33 cellular contexts compared by ENCODE assay signal in the genomic region with DNA sequence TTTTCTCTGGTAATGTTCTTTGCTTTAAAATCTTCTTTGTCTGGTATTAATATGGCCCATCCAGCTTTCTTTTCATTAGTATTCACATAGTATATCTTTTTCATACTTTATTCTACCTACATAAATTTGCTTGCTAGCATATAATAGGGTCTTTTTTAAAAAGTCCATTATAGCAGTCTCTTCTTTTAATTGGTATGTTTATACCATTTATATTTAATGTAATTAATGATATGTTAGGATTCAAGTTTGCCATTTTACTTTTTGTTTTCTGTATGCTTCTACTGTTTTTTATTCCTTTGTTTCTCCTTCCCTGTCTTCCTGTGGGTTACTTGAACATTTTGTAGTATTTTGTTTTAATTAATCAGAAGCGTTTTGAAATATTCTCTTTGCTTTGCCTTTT.
A peak's percentile ranks its signal among the peaks of the same experiment; 100 is the strongest.
DNase-seq lines count a peak whose midpoint lies in the region; ATAC-seq, FAIRE-seq and TF ChIP-seq lines count a peak whose summit lies in the region.
"Had no signal": no experiment of that assay in that cellular context is flagged by ENCODE, and none has a peak within 500 bp of the region (broad histone marks: within the 10 kb centered on the region; RNA-seq: fewer than 3 reads in every experiment).

No MANE protein-coding gene starts in this region.

- no peak for TF ChIP-seq POLR2A in K562 (conservative IDR thresholded peaks at IDR 0.05)

- no peaks in the 10 kb centered on the region for H3K79me2 ChIP-seq in K562 (ENCODE audit: control insufficient read depth, insufficient read depth, low read length)

- H2AFZ ChIP-seq in K562 (ENCODE audit: low read depth, low read length) = no peak overlapping the region

- 56% methylated on average over 1 of the region's 1 CpG for WGBS in K562 (ENCODE audit: insufficient coverage, low coverage, missing lambda C conversion rate)

- no peak overlapping the region for H3K9ac ChIP-seq in K562 (ENCODE audit: insufficient read depth in 1 of 2, low read depth in 2 of 2, low read length in 2 of 2)
- H3K9ac ChIP-seq: BLaER1; BLaER1 treated with 17β-estradiol and CSF1 and Interleukin-3, amounts not matched to agents 10 nM and 100 nM had no signal

- H3K4me3 ChIP-seq in K562 = no peak overlapping the region
- H3K4me3 ChIP-seq: A549; BLaER1; BLaER1 treated with 17β-estradiol and CSF1 and Interleukin-3, amounts not matched to agents 10 nM and 100 nM had no signal

- H3K36me3 ChIP-seq in K562 (ENCODE audit: control insufficient read depth, insufficient read depth, low read length) = no peaks in the 10 kb centered on the region
- H3K36me3 ChIP-seq: BE2C had no signal

- H3K27me3 ChIP-seq in K562 (ENCODE audit: control insufficient read depth in 2 of 2, insufficient read depth in 2 of 2, low read length in 2 of 2) = no peaks in the 10 kb centered on the region
- H3K27me3 ChIP-seq: BE2C; BLaER1; BLaER1 treated with 17β-estradiol and CSF1 and Interleukin-3, amounts not matched to agents 10 nM and 100 nM had no signal

- no peak for TF ChIP-seq CTCF in K562 (IDR thresholded peaks at IDR 0.05 in 2 of 3, conservative IDR thresholded peaks at IDR 0.05 in 1 of 3; ENCODE audit: insufficient read depth in 2 of 3, low read depth in 1 of 3, low read length in 3 of 3)

- H3K4me2 ChIP-seq in K562 (ENCODE audit: insufficient read depth, low read length) = no peak overlapping the region
- H3K4me2 ChIP-seq: A549; BLaER1; BLaER1 treated with 17β-estradiol and CSF1 and Interleukin-3, amounts not matched to agents 10 nM and 100 nM had no signal

- no peaks in the 10 kb centered on the region for H3K9me1 ChIP-seq in K562 (ENCODE audit: control insufficient read depth, insufficient read depth, low read length)

- H3K27ac ChIP-seq in K562 (ENCODE audit: extremely low read depth, low read depth, low read length) = no peak overlapping the region
- H3K27ac ChIP-seq: 22Rv1; A549; BLaER1; BLaER1 treated with 17β-estradiol and CSF1 and Interleukin-3, amounts not matched to agents 10 nM and 100 nM; C4-2B had no signal

- BruUV-seq in K562 (replicated peaks; lab: Mats Ljungman, UMichigan) = no TSS peak

- FAIRE-seq in G401.6 (lab: Jason Lieb, UNC) (peak; percentile 37), K562 (lab: Jason Lieb, UNC) (no peak), islet of Langerhans (lab: Jason Lieb, UNC) (peak; percentile 5)
- FAIRE-seq: A204.1, A549, D721Med had no signal

- no peak for TF ChIP-seq EP300 in K562 (IDR thresholded peaks at IDR 0.05; ENCODE audit: low read length)

- CTCF ChIA-PET in K562 (lab: Yijun Ruan, JAX; ENCODE audit: low intra/inter-chr PET ratio) = no interaction called here

- no peak for ATAC-seq in K562
- ATAC-seq in HG03571 (IDR thresholded peaks at IDR 0.05; ENCODE audit: unreplicated experiment) = no peak
- no peak for ATAC-seq in HG03521 (IDR thresholded peaks at IDR 0.05; ENCODE audit: unreplicated experiment)
- ATAC-seq: A549; CD8-positive, alpha-beta T cell had no signal

- no peaks in the 10 kb centered on the region for H4K20me1 ChIP-seq in K562 (replicated peaks; ENCODE audit: control insufficient read depth, insufficient read depth, low read length)
- H4K20me1 ChIP-seq: BLaER1; BLaER1 treated with 17β-estradiol and CSF1 and Interleukin-3, amounts not matched to agents 10 nM and 100 nM had no signal

- TF ChIP-seq RAD21 in K562 (CRISPR knock-in tag; conservative IDR thresholded peaks at IDR 0.05 in 1 of 2, IDR thresholded peaks at IDR 0.05 in 1 of 2) = no peak

- POLR2A ChIA-PET in K562 (lab: Yijun Ruan, JAX) = no interaction called here

- in situ Hi-C loops in K562 (cut with MboI) = no loop called here

- H3K4me1 ChIP-seq in K562 (replicated peaks in 1 of 2; ENCODE audit: control insufficient read depth in 2 of 2, insufficient read depth in 2 of 2, low read length in 2 of 2) = no peaks in the 10 kb centered on the region; a peak in 1 of 5 replicates
- H3K4me1 ChIP-seq: A549; BE2C; BLaER1; BLaER1 treated with 17β-estradiol and CSF1 and Interleukin-3, amounts not matched to agents 10 nM and 100 nM; Caco-2 had no signal

- intact Hi-C loops in K562 (cut with micrococcal nuclease) = no loop called here

- no peak for DNase-seq in K562 (ENCODE audit: extremely low read depth in 1 of 4, low spot score in 3 of 4)
- no peak for DNase-seq in hippocampal formation (lab: John Stamatoyannopoulos, UW)
- DNase-seq: 8988T; ACHN; AML-193; BE2C; C1 segment of cervical spinal cord; Caco-2; Calu3; CD4-positive, alpha-beta memory T cell; CD4-positive, alpha-beta T cell; CD4-positive, CD25-positive, alpha-beta regulatory T cell; CD8-positive, alpha-beta memory T cell; CD8-positive, alpha-beta T cell; COR-L47; DMS 273 treated with DMSO at 0.1 percent for 48 hours; DMS153; DMS53; DMS79; DMS79 treated with DMSO at 0.1 percent for 48 hours; DND-41; EL had no signal

- H3K9me3 ChIP-seq in K562 (replicated peaks; ENCODE audit: control insufficient read depth, insufficient read depth, low read depth, low read length) = no peaks in the 10 kb centered on the region
- H3K9me3 ChIP-seq: BE2C had no signal

TF ChIP-seq in K562, 482 proteins besides CTCF, POLR2A, EP300 and RAD21:
- peak; percentile 97 for TF ChIP-seq ZNF507 (tag; conservative IDR thresholded peaks at IDR 0.05)
- 0 out of 2 replicates have a peak, but pooled peaks have one; percentile 53 for TF ChIP-seq ZNF354B (CRISPR knock-in tag; IDR thresholded peaks at IDR 0.05)
- peak; percentile 41 for TF ChIP-seq RBM25 (IDR thresholded peaks at IDR 0.05; ENCODE audit: low read depth, low read length, severe bottlenecking)
- TF ChIP-seq ZNF778 (CRISPR knock-in tag; IDR thresholded peaks at IDR 0.05) = no peak
- no peak for TF ChIP-seq BRF1 (IDR thresholded peaks at IDR 0.05; ENCODE audit: borderline replicate concordance, extremely low read depth, insufficient read length)
